Comparison of ENCODE assay signal across 9 cellular contexts in genomic region chr18:63831080-63831788, GRCh38.
DNase-seq lines count a peak whose midpoint lies in the region; ATAC-seq lines count a peak whose summit lies in the region.
"Had no signal": no experiment of that assay in that cellular context is flagged by ENCODE, and none has a peak within 500 bp of the region (broad histone marks: within the 10 kb centered on the region; RNA-seq: fewer than 3 reads in every experiment).

No MANE protein-coding gene starts in this region.

- H3K27me3 Mint-ChIP-seq in stimulated activated naive CD8-positive, alpha-beta T cell treated with anti-CD3 and anti-CD28 coated beads, Interleukin-15, amount 100 ng/mL, for 72 hours = peaks cover 14% of the 10 kb centered on the region

- DNase-seq in NK-92 treated with Interleukin-12 subunit alpha and Interleukin-12 subunit beta, amount 100 ng/mL, for 24 hours (lab: John Stamatoyannopoulos, UW) = peak; percentile 2
- no peak for DNase-seq in NK-92 (lab: John Stamatoyannopoulos, UW; ENCODE audit: unreplicated experiment)
- DNase-seq in SKM-1 treated with dmso at 0.1 percent for 144 hours (lab: John Stamatoyannopoulos, UW; ENCODE audit: unreplicated experiment) = peak; percentile 82
- DNase-seq in stimulated activated naive CD8-positive, alpha-beta T cell treated with anti-CD3 and anti-CD28 coated beads, Interleukin-15, amount 100 ng/mL, for 72 hours = no peak
- no peak for DNase-seq in amygdala (lab: John Stamatoyannopoulos, UW)
- no peak for DNase-seq in effector CD8-positive, alpha-beta T cell (lab: John Stamatoyannopoulos, UW)
- no peak for DNase-seq in stimulated activated CD4-positive, alpha-beta T cell treated with anti-CD3 and anti-CD28 coated beads, Interleukin-4, amount 100 ng/mL, for 1 hour
- DNase-seq: lower lobe of right lung had no signal

- H3K4me1 Mint-ChIP-seq in stimulated activated naive CD8-positive, alpha-beta T cell treated with anti-CD3 and anti-CD28 coated beads, Interleukin-15, amount 100 ng/mL, for 72 hours = no peaks in the 10 kb centered on the region

- peak; percentile 81 for ATAC-seq in HG03135 (IDR thresholded peaks at IDR 0.05; ENCODE audit: unreplicated experiment)
- ATAC-seq in stimulated activated naive CD8-positive, alpha-beta T cell treated with anti-CD3 and anti-CD28 coated beads, Interleukin-15, amount 100 ng/mL, for 72 hours = peak; percentile 71

- no peak overlapping the region for H3K27ac Mint-ChIP-seq in stimulated activated naive CD8-positive, alpha-beta T cell treated with anti-CD3 and anti-CD28 coated beads, Interleukin-15, amount 100 ng/mL, for 72 hours

- H3K9me3 Mint-ChIP-seq in stimulated activated naive CD8-positive, alpha-beta T cell treated with anti-CD3 and anti-CD28 coated beads, Interleukin-15, amount 100 ng/mL, for 72 hours = no peaks in the 10 kb centered on the region

- no peak overlapping the region for H3K4me3 Mint-ChIP-seq in stimulated activated naive CD8-positive, alpha-beta T cell treated with anti-CD3 and anti-CD28 coated beads, Interleukin-15, amount 100 ng/mL, for 72 hours

Comparison
In these comparisons a context has a peak if more than half of its experiments do, and no peak if none do; other contexts are left out.
1. DNase-seq: peak in NK-92 treated with Interleukin-12 subunit alpha and Interleukin-12 subunit beta, amount 100 ng/mL, for 24 hours (single experiment) and SKM-1 treated with dmso at 0.1 percent for 144 hours (single experiment); none in NK-92 (single experiment), stimulated activated naive CD8-positive, alpha-beta T cell treated with anti-CD3 and anti-CD28 coated beads, Interleukin-15, amount 100 ng/mL, for 72 hours (0 of 2), amygdala (0 of 56), effector CD8-positive, alpha-beta T cell (single experiment) and stimulated activated CD4-positive, alpha-beta T cell treated with anti-CD3 and anti-CD28 coated beads, Interleukin-4, amount 100 ng/mL, for 1 hour (single experiment).